ENCODE assay signal across 9 cellular contexts in genomic region chr15:98799991-98800390, GRCh38.
A peak's percentile ranks its signal among the peaks of the same experiment; 100 is the strongest.
DNase-seq lines count a peak whose midpoint lies in the region; ATAC-seq, FAIRE-seq and TF ChIP-seq lines count a peak whose summit lies in the region.
"Had no signal": no experiment of that assay in that cellular context is flagged by ENCODE, and none has a peak within 500 bp of the region (broad histone marks: within the 10 kb centered on the region; RNA-seq: fewer than 3 reads in every experiment).

No MANE protein-coding gene starts in this region.

- H3K27me3 Mint-ChIP-seq in naive thymus-derived CD4-positive, alpha-beta T cell, result peaks cover 0 to 3% (median 0%) of the 10 kb centered on the region in 5 donors
- H3K27me3 Mint-ChIP-seq: CD4-positive, CD25-positive, alpha-beta regulatory T cell had no signal

- no peak for ATAC-seq in naive thymus-derived CD4-positive, alpha-beta T cell
- ATAC-seq in HG02610 (IDR thresholded peaks at IDR 0.05; ENCODE audit: unreplicated experiment), result no peak

- H3K9me3 Mint-ChIP-seq in naive thymus-derived CD4-positive, alpha-beta T cell, result peaks cover 0 to 2% (median 0%) of the 10 kb centered on the region in 11 donors
- H3K9me3 Mint-ChIP-seq: CD4-positive, CD25-positive, alpha-beta regulatory T cell had no signal

- CTCF ChIA-PET in naive thymus-derived CD4-positive, alpha-beta T cell (lab: Charles Lee), result no interaction called here

- FAIRE-seq in frontal cortex (lab: Jason Lieb, UNC), result no peak

- H3K27ac ChIP-seq in cardiac muscle cell, result peak overlapping the region; percentile 63
- H3K27ac ChIP-seq in dorsolateral prefrontal cortex, result peak overlapping the region in 53 of 59 donors; percentile 13 to 96 (median 85)
- no peak overlapping the region for H3K27ac ChIP-seq in naive thymus-derived CD4-positive, alpha-beta T cell (ENCODE audit: low read depth, low read length)
- H3K27ac ChIP-seq in uterus, result peak overlapping the region; percentile 60 to 71

- H3K36me3 ChIP-seq in cardiac muscle cell (no peaks in the 10 kb centered on the region), uterus (no peaks in the 10 kb centered on the region)
- H3K36me3 ChIP-seq in naive thymus-derived CD4-positive, alpha-beta T cell (ENCODE audit: control insufficient read depth in 2 of 3, insufficient read depth in 3 of 3, low read length in 3 of 3), result no peaks in the 10 kb centered on the region

- POLR2A ChIA-PET in naive thymus-derived CD4-positive, alpha-beta T cell (lab: Charles Lee), result no interaction called here

- peaks cover 0 to 13% (median 0%) of the 10 kb centered on the region in 5 donors for H3K36me3 Mint-ChIP-seq in naive thymus-derived CD4-positive, alpha-beta T cell

- no peak for TF ChIP-seq POLR2A in uterus (IDR thresholded peaks at IDR 0.05)

- peak overlapping the region in 8 of 10 donors; percentile 10 to 83 (median 74) for H3K4me3 Mint-ChIP-seq in naive thymus-derived CD4-positive, alpha-beta T cell

- intact Hi-C loops in cardiac septum (cut with DNase I) (no loop called here), dorsolateral prefrontal cortex (cut with DNase I) (loop anchor here (2.0 to 10.0 kb wide), 2 partner anchors 15 to 285 kb away; no protein-coding TSS in a partner anchor), uterus (cut with DNase I; ENCODE audit: low total_unique reads) (no loop called here)
- intact Hi-C loops in naive thymus-derived CD4-positive, alpha-beta T cell (cut with micrococcal nuclease), result loop anchor here in 1 of 2 donors (2.0 kb wide), 1 partner anchor 21 kb away; no protein-coding TSS in a partner anchor

- H3K4me1 ChIP-seq in cardiac muscle cell (ENCODE audit: low read depth), result peaks cover 25% of the 10 kb centered on the region
- peaks cover 0 to 38% of the 10 kb centered on the region in 2 donors for H3K4me1 ChIP-seq in naive thymus-derived CD4-positive, alpha-beta T cell (ENCODE audit: control insufficient read depth in 2 of 2, insufficient read depth in 2 of 2, low read length in 2 of 2)
- H3K4me1 ChIP-seq in uterus, result peaks cover 18 to 22% of the 10 kb centered on the region in 2 donors

- no peaks in the 10 kb centered on the region for H3K9me3 ChIP-seq in cardiac muscle cell (ENCODE audit: low read depth)
- no peaks in the 10 kb centered on the region for H3K9me3 ChIP-seq in naive thymus-derived CD4-positive, alpha-beta T cell (ENCODE audit: control insufficient read depth in 2 of 3, low read length in 3 of 3)
- no peaks in the 10 kb centered on the region for H3K9me3 ChIP-seq in uterus

- H3K27ac Mint-ChIP-seq in naive thymus-derived CD4-positive, alpha-beta T cell, result peak overlapping the region in 7 of 9 donors; percentile 10 to 68 (median 46)

- TF ChIP-seq CTCF in cardiac muscle cell (IDR thresholded peaks at IDR 0.05; ENCODE audit: low read depth, low read length) (no peak), dorsolateral prefrontal cortex (IDR thresholded peaks at IDR 0.05 in 54 of 56, conservative IDR thresholded peaks at IDR 0.05 in 2 of 56; ENCODE audit: low read depth in 1 of 56, partially characterized antibody in 56 of 56) (no peak), uterus (IDR thresholded peaks at IDR 0.05) (no peak)

- H3K4me1 Mint-ChIP-seq in naive thymus-derived CD4-positive, alpha-beta T cell, result peaks cover 11 to 86% (median 83%) of the 10 kb centered on the region in 7 donors

- H3K27me3 ChIP-seq in cardiac muscle cell (no peaks in the 10 kb centered on the region), dorsolateral prefrontal cortex (no peaks in the 10 kb centered on the region), uterus (no peaks in the 10 kb centered on the region)
- no peaks in the 10 kb centered on the region for H3K27me3 ChIP-seq in naive thymus-derived CD4-positive, alpha-beta T cell (ENCODE audit: control insufficient read depth in 2 of 2, insufficient read depth in 2 of 2, low read length in 2 of 2)

- H3K4me3 ChIP-seq in cardiac muscle cell, result no peak overlapping the region
- H3K4me3 ChIP-seq in dorsolateral prefrontal cortex, result peak overlapping the region in 38 of 59 donors; percentile 10 to 59 (median 34)
- no peak overlapping the region for H3K4me3 ChIP-seq in naive thymus-derived CD4-positive, alpha-beta T cell (ENCODE audit: low read length)
- H3K4me3 ChIP-seq in uterus, result no peak overlapping the region

- peak in 1 of 2 donors; percentile 35 for DNase-seq in cardiac muscle cell (ENCODE audit: low read depth in 1 of 2, low spot score in 1 of 2)
- DNase-seq in cardiac septum (ENCODE audit: low spot score), result no peak
- no peak for DNase-seq in dorsolateral prefrontal cortex
- no peak for DNase-seq in naive thymus-derived CD4-positive, alpha-beta T cell
- no peak for DNase-seq in uterus
- DNase-seq in frontal cortex (ENCODE audit: low spot score in 2 of 2), result no peak
- no peak for DNase-seq in DMS79 treated with DMSO at 0.1 percent for 48 hours (lab: John Stamatoyannopoulos, UW)
- DNase-seq: CD4-positive, CD25-positive, alpha-beta regulatory T cell had no signal

Comparison
In these comparisons a context has a peak if more than half of its experiments do, and no peak if none do; other contexts are left out.
1. H3K4me3 ChIP-seq: peak in dorsolateral prefrontal cortex (38 of 59); none in cardiac muscle cell (single experiment), naive thymus-derived CD4-positive, alpha-beta T cell (single experiment) and uterus (0 of 2).
2. intact Hi-C loops: an anchor here in dorsolateral prefrontal cortex (2.0 to 10.0 kb wide); none called in cardiac septum and uterus.